Comparison of ENCODE assay signal across 9 cellular contexts in the genomic region with DNA sequence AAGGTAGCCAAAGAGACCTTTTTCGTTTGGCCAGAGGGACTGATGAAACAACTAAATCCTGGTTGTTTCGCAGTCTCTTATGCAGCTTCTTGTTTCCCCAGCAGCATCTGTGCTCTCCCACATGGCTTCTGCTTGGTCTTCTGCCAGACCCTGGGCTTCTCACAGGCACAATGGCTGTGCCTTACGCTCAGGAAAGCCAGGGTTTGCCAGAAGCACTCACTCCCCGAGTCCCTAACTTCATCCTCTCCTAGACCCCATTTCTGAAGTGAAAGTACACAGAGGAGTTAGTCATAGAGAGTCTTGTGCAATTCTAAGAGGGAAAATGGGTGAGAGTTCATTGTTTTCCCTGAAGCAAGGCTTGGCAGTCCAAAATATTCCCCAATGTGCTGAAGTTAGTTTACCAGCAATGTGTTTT.
A peak's percentile ranks its signal among the peaks of the same experiment; 100 is the strongest.
DNase-seq lines count a peak whose midpoint lies in the region; ATAC-seq and TF ChIP-seq lines count a peak whose summit lies in the region.
"Had no signal": no experiment of that assay in that cellular context is flagged by ENCODE, and none has a peak within 500 bp of the region (broad histone marks: within the 10 kb centered on the region; RNA-seq: fewer than 3 reads in every experiment).

No MANE protein-coding gene starts in this region.

- DNase-seq in HCEC 1CT = peak; percentile 71
- peak in 1 of 2 donors; percentile 67 for DNase-seq in ascending aorta (ENCODE audit: low spot score in 2 of 2)
- DNase-seq in hippocampal formation (lab: John Stamatoyannopoulos, UW) = peak; percentile 28 to 54
- no peak for DNase-seq in stimulated activated CD4-positive, alpha-beta T cell treated with anti-CD3 and anti-CD28 coated beads, Interleukin-4, amount 100 ng/mL, for 24 hours
- DNase-seq in DMS79 (lab: John Stamatoyannopoulos, UW) = no peak

- H3K27me3 ChIP-seq in ascending aorta = no peaks in the 10 kb centered on the region

- H3K27ac ChIP-seq in ascending aorta (peak overlapping the region; percentile 35 to 64), skin epidermis (peak overlapping the region in 15 of 21 experiments; percentile 12 to 81 (median 54))
- H3K27ac ChIP-seq: SJSA1 had no signal

- intact Hi-C loops in ascending aorta (cut with DNase I) = no loop called here

- H3K9me3 ChIP-seq in ascending aorta = no peaks in the 10 kb centered on the region
- H3K9me3 ChIP-seq: SJSA1 had no signal

- no peaks in the 10 kb centered on the region for H3K36me3 ChIP-seq in ascending aorta
- H3K36me3 ChIP-seq: SJSA1 had no signal

- ATAC-seq in HG02884 (IDR thresholded peaks at IDR 0.05; ENCODE audit: unreplicated experiment) (no peak), HG03469 (IDR thresholded peaks at IDR 0.05; ENCODE audit: unreplicated experiment) (no peak)

- no peak for TF ChIP-seq CTCF in ascending aorta (IDR thresholded peaks at IDR 0.05)

- H3K4me3 ChIP-seq in ascending aorta = no peak overlapping the region
- no peak overlapping the region for H3K4me3 ChIP-seq in skin epidermis
- H3K4me3 ChIP-seq: SJSA1 had no signal

- H3K4me1 ChIP-seq in ascending aorta = no peaks in the 10 kb centered on the region

Comparison
In these comparisons a context has a peak if more than half of its experiments do, and no peak if none do; other contexts are left out.
1. DNase-seq: peak in HCEC 1CT (single experiment) and hippocampal formation (2 of 2); none in stimulated activated CD4-positive, alpha-beta T cell treated with anti-CD3 and anti-CD28 coated beads, Interleukin-4, amount 100 ng/mL, for 24 hours (single experiment) and DMS79 (single experiment).